11 cellular contexts compared by ENCODE assay signal in the genomic region with DNA sequence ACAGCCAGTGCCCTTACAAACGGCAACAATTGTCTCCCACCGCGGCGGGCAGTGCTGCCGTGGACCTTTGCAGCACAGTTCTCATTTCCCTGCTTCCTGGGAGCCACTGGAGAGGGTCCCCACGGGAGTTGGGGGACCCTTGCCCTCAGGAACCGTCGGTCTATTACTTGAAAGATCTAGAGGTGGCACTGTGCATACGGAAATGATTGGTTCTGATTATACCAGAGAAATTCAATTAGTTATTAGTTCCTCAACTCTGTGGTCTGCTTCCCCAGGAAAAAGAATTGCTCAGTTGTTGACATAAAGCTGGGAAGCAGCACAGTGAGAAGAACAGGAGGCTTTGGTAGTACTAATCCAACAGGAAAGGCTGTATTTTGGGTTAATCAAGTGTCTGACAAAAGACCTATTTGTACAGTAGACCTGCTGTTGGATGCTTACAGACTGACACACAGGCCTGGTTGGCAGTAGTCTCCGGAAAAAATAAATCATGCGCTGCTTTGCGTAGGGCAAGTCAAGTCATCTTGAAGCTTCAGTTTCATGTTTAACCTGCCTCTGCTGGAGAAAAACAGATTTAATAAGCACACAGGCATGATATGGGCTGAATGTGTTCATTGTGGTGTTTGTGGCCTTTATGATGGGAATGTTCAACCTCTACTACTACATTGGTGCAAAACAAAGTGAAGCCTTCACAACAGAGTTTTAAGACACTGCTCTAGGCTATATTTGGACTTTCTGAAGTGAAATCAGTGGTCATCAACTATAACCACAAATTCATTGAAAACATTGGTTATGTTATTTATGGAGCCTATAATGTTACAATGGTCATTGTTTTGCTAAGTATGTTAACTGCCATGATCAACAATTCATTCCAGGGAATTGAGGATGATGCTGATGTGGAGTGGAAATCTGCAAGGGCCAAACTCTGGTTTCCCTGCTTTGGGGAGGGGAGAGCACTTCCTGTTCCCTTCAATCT. TPM values are rescaled to one million over a fixed set of nuclear protein-coding genes. Genes with fewer than 3 reads are reported as not detected.
A peak's percentile ranks its signal among the peaks of the same experiment; 100 is the strongest.
DNase-seq lines count a peak whose midpoint lies in the region; ATAC-seq, FAIRE-seq and TF ChIP-seq lines count a peak whose summit lies in the region.
"Had no signal": no experiment of that assay in that cellular context is flagged by ENCODE, and none has a peak within 500 bp of the region (broad histone marks: within the 10 kb centered on the region; RNA-seq: fewer than 3 reads in every experiment).

No MANE protein-coding gene starts in this region.

- no peak overlapping the region for H3K4me3 ChIP-seq in AG10803 (ENCODE audit: low read length)

- peak; percentile 73 for FAIRE-seq in GM18507 (lab: Jason Lieb, UNC)

- TF ChIP-seq CTCF in AG10803 (conservative IDR thresholded peaks at IDR 0.05; ENCODE audit: low read length): no peak

- no peak for ATAC-seq in GM19397 (IDR thresholded peaks at IDR 0.05; ENCODE audit: unreplicated experiment)
- ATAC-seq in HG02885 (IDR thresholded peaks at IDR 0.05; ENCODE audit: poor library complexity, unreplicated experiment): no peak

- DNase-seq in AG10803 (ENCODE audit: low read depth): peak; percentile 80
- no peak for DNase-seq in GM18507 (ENCODE audit: extremely low spot score, insufficient read length, low read depth)
- peak; percentile 65 for DNase-seq in RPMI7951 (ENCODE audit: low read depth)
- peak; percentile 14 for DNase-seq in germinal center (ENCODE audit: low spot score)
- no peak for DNase-seq in A172 (ENCODE audit: low spot score)
- DNase-seq in ACHN: no peak
- DNase-seq: amniotic stem cell, DND-41, NCI-H2081 treated with DMSO at 0.1 percent for 48 hours had no signal

- in situ Hi-C loops in ACHN (cut with HindIII; ENCODE audit: low pct_ligation_motif_present, low pct_unique_long_range_greater_than_20kb, low sequenced_read_pairs): no loop called here

RNA-seq across cellular contexts. Expression of gene SC5D, which starts 54.6 kb away (rescaled TPM):
- total RNA-seq in RPMI7951 (2014; rRNA removed; shearing (Covaris generic)): 25.8 and 36.3 TPM in 2 replicates
- 16.0 and 25.6 TPM in 2 replicates for total RNA-seq in A172 (2014; rRNA removed; shearing (Covaris generic))

Comparison
In these comparisons a context has a peak if more than half of its experiments do, and no peak if none do; other contexts are left out.
1. DNase-seq: peak in AG10803 (single experiment), RPMI7951 (single experiment) and germinal center (single experiment); none in GM18507 (single experiment), A172 (single experiment) and ACHN (single experiment).